Comparison of ENCODE assay signal across 8 cellular contexts in the genomic region with DNA sequence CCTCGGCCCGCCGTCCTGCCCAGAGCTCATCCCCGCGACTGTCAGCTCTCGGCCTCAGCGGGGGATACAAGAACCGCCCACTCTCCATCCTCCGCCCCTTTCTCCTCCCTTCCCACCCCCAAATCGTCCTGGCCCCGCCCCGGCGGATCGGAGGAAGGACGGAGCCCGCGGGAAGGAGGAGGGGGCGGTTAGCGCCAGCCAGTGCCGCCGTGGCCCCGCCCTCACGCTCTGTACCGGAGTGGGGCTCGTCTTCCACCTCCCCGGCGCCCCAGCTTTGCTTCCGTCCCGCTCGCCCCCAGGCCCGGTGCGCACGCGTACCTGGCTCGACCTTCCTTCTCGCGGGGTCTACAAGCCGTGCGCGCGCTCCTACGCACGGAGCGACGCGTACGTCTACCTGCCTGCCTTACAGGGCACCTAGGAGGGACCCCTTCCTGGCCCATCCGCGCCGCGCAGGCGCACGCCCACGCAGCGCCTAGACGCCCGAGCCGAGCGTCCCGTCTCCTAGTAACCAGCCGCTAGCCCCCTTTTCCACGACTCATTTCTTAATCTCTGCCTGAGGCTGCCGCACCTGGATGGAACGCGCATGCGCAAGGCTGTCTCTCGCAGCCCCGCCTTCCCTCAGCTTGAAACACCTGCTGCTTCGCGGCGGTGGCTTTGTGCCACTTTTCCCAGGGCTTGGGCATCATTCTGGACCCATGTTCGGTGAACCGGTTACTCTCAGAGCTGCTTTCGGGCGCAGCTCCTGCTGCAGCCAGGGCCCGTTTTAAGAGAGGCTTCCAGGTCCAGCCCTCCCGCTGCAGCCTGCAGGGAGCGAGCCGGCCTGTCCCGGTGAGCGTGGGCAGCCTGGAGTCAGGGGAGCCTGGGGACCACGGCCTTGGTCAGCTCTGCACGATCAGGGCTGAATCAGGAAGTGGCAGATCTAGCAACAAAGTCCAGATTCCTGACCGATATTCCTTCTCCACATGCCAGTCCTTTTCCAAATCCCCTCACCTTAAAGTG. TPM values are rescaled to one million over a fixed set of nuclear protein-coding genes. Genes with fewer than 3 reads are reported as not detected.
A peak's percentile ranks its signal among the peaks of the same experiment; 100 is the strongest.
DNase-seq lines count a peak whose midpoint lies in the region; ATAC-seq lines count a peak whose summit lies in the region.

A gene with protein sequence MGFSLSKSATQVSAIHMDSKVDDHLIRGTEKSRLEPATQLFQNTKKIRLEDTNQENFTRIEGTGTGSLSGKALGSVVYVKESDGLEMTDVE (plus strand): TSS at position 598 of the 999 bp plus-strand sequence. CDS start 8,852 bp downstream, outside the sequence.

- DNase-seq in C1 segment of cervical spinal cord (lab: John Stamatoyannopoulos, UW) (peak; percentile 55 to 100 (median 88)), NCI-H526 treated with DMSO at 0.1 percent for 48 hours (lab: John Stamatoyannopoulos, UW) (peak; percentile 99), cortex of kidney (lab: John Stamatoyannopoulos, UW) (peak; percentile 72), left lobe of liver (ENCODE audit: low spot score) (peak; percentile 98)
- DNase-seq in activated CD4-positive, alpha-beta T cell treated with anti-CD3 and anti-CD28 coated beads, Interleukin-2, amount 10 ng/mL, durations not matched to agents 7 days and 5 days: peak; percentile 96
- DNase-seq in stimulated activated CD4-positive, alpha-beta T cell treated with anti-CD3 and anti-CD28 coated beads, Interleukin-2, amount 100 ng/mL, for 24 hours: peak; percentile 97 to 98

- peak within 1 kb of the TSS; percentile 97 for H3K4me3 Mint-ChIP-seq in activated CD4-positive, alpha-beta T cell treated with anti-CD3 and anti-CD28 coated beads, Interleukin-2, amount 10 ng/mL, durations not matched to agents 7 days and 5 days

- POLR2A ChIA-PET in activated CD4-positive, alpha-beta T cell treated with anti-CD3 and anti-CD28 coated beads, Interleukin-2, amount 10 ng/mL, durations not matched to agents 7 days and 5 days (lab: Charles Lee): interaction anchor here (1.0 kb wide), 1 partner anchor 14 kb away, joined by 3 read pairs; a partner anchor contains a TSS

- H3K4me1 Mint-ChIP-seq in activated CD4-positive, alpha-beta T cell treated with anti-CD3 and anti-CD28 coated beads, Interleukin-2, amount 10 ng/mL, durations not matched to agents 7 days and 5 days: peaks cover 24% of the 10 kb centered on the region

- peaks cover 7% of the 10 kb centered on the region for H3K27me3 Mint-ChIP-seq in activated CD4-positive, alpha-beta T cell treated with anti-CD3 and anti-CD28 coated beads, Interleukin-2, amount 10 ng/mL, durations not matched to agents 7 days and 5 days

- peaks cover 1% of the 10 kb centered on the region for H3K36me3 Mint-ChIP-seq in activated CD4-positive, alpha-beta T cell treated with anti-CD3 and anti-CD28 coated beads, Interleukin-2, amount 10 ng/mL, durations not matched to agents 7 days and 5 days (ENCODE audit: low read depth)

- no peaks in the 10 kb centered on the region for H3K9me3 Mint-ChIP-seq in activated CD4-positive, alpha-beta T cell treated with anti-CD3 and anti-CD28 coated beads, Interleukin-2, amount 10 ng/mL, durations not matched to agents 7 days and 5 days

- ATAC-seq in GM19395 (IDR thresholded peaks at IDR 0.05; ENCODE audit: unreplicated experiment): peak; percentile 86
- ATAC-seq in HG03521 (IDR thresholded peaks at IDR 0.05; ENCODE audit: unreplicated experiment): peak; percentile 90
- ATAC-seq in left lobe of liver: peak; percentile 95

- H3K27ac Mint-ChIP-seq in activated CD4-positive, alpha-beta T cell treated with anti-CD3 and anti-CD28 coated beads, Interleukin-2, amount 10 ng/mL, durations not matched to agents 7 days and 5 days: peak within 1 kb of the TSS; percentile 96

- CTCF ChIA-PET in activated CD4-positive, alpha-beta T cell treated with anti-CD3 and anti-CD28 coated beads, Interleukin-2, amount 10 ng/mL, durations not matched to agents 7 days and 5 days (lab: Charles Lee): interaction anchor here (1.0 to 1.7 kb wide), 3 partner anchors 14 to 196 kb away, joined by 3 to 5 read pairs (median 5); a partner anchor contains a TSS

RNA-seq across cellular contexts. Expression of the gene that starts here (rescaled TPM):
- 1 to 10 TPM in 1 of 2 experiments, under 1 TPM in 1; 0.72 to 1.2 TPM for total RNA-seq in activated CD4-positive, alpha-beta T cell treated with anti-CD3 and anti-CD28 coated beads, Interleukin-2, amount 10 ng/mL, durations not matched to agents 7 days and 5 days
- 0.23 TPM for total RNA-seq in left lobe of liver

Comparison
In these comparisons a context has a peak if more than half of its experiments do, and no peak if none do; other contexts are left out.
1. Peak in every context shown above with its lines: DNase-seq and ATAC-seq.
2. Peak in DNase-seq and ATAC-seq in left lobe of liver; RNA of the gene not detected or under 1 TPM.